Comparison of ENCODE assay signal across 9 cellular contexts in the genomic region with DNA sequence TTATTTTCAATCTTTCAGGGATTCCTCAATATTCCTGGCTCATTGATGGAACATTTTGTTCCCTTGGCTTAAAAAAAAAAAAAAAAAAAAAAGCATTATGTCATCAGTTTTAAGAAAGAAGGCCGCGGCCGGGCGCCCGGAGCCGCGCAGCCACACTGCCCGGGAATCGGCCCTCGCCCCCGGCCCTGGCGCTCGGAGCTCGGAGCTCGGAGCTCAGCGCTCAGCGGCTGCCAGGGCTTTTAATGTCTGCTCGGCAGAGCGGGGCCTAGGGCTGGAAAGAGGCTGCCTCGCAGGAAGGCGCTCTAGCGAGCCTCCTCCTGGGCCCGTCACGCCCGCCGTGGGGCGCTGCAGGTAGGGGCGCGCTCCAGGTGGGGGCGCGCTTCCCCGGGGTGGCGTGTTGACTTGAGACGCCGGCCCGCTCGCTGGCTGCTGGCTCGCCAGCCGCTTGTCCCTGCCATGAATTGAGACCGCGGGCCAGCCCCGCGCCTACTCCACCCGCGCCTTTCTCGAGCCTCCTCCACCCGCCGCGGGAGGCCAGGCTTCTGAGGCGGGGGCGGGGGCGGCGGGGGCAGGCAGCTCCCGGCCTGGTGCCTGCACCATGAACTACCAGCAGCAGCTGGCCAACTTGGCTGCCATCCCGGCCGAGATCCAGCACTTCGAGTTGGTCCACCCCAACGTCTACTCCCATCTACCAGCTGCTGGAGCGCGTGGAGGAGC. TPM values are rescaled to one million over a fixed set of nuclear protein-coding genes. Genes with fewer than 3 reads are reported as not detected.
DNase-seq lines count a peak whose midpoint lies in the region; ATAC-seq and TF ChIP-seq lines count a peak whose summit lies in the region.
"Had no signal": no experiment of that assay in that cellular context is flagged by ENCODE, and none has a peak within 500 bp of the region (broad histone marks: within the 10 kb centered on the region; RNA-seq: fewer than 3 reads in every experiment).

No MANE protein-coding gene starts in this region.

- intact Hi-C loops in A673 (cut with micrococcal nuclease; ENCODE audit: unreplicated experiment): loop anchor here (10.0 kb wide), 1 partner anchor 229 kb away; no protein-coding TSS in a partner anchor

- H3K9me3 Mint-ChIP-seq in progenitor cell of endocrine pancreas (ENCODE audit: low read depth): no peaks in the 10 kb centered on the region

- H3K27me3 Mint-ChIP-seq in progenitor cell of endocrine pancreas: peaks cover 45% of the 10 kb centered on the region

- no peaks in the 10 kb centered on the region for H3K9me3 ChIP-seq in A673 (ENCODE audit: low read depth, low read length, poor library complexity, severe bottlenecking)
- no peaks in the 10 kb centered on the region for H3K9me3 ChIP-seq in cardiac muscle cell (ENCODE audit: low read depth)

- peak; percentile 92 for ATAC-seq in SK-N-SH treated with all-trans-retinoic acid at 6 μM for 48 hours

- CTCF ChIA-PET in A673 (lab: Charles Lee): interaction anchor here (0.5 to 1.3 kb wide), 4 partner anchors 14 to 1534 kb away, joined by 3 to 7 read pairs (median 4); no protein-coding TSS in a partner anchor

- H3K4me3 Mint-ChIP-seq in progenitor cell of endocrine pancreas (ENCODE audit: low read depth): peak overlapping the region; percentile 35
- H3K4me3 Mint-ChIP-seq: activated naive CD8-positive, alpha-beta T cell had no signal

- POLR2A ChIA-PET in A673 (lab: Charles Lee; ENCODE audit: low non-redundant PET): no interaction called here

- H3K36me3 ChIP-seq in A673 (ENCODE audit: insufficient read depth, low read length, poor library complexity, severe bottlenecking): no peaks in the 10 kb centered on the region
- H3K36me3 ChIP-seq in cardiac muscle cell: no peaks in the 10 kb centered on the region

- H3K27ac Mint-ChIP-seq in progenitor cell of endocrine pancreas: no peak overlapping the region
- H3K27ac Mint-ChIP-seq: activated naive CD8-positive, alpha-beta T cell had no signal

- H3K36me3 Mint-ChIP-seq in progenitor cell of endocrine pancreas (ENCODE audit: insufficient read depth): no peaks in the 10 kb centered on the region
- H3K36me3 Mint-ChIP-seq: activated naive CD8-positive, alpha-beta T cell had no signal

- H3K27ac ChIP-seq in A673 (ENCODE audit: low read depth, low read length, poor library complexity, severe bottlenecking) (no peak overlapping the region), cardiac muscle cell (no peak overlapping the region)

- no peaks in the 10 kb centered on the region for H3K4me1 Mint-ChIP-seq in progenitor cell of endocrine pancreas (ENCODE audit: low read depth)

- TF ChIP-seq CTCF in A673 (conservative IDR thresholded peaks at IDR 0.05; ENCODE audit: low read depth, low read length) (peak; percentile 64), HFF-Myc (IDR thresholded peaks at IDR 0.05; ENCODE audit: low read depth, low read length, missing control alignments) (peak; percentile 34), cardiac muscle cell (IDR thresholded peaks at IDR 0.05; ENCODE audit: low read depth, low read length) (peak; percentile 61), progenitor cell of endocrine pancreas (IDR thresholded peaks at IDR 0.05; ENCODE audit: unreplicated experiment) (peak; percentile 76)

- peak; percentile 61 for DNase-seq in A673 (ENCODE audit: low spot score)
- DNase-seq in HFF-Myc (ENCODE audit: extremely low read depth, low read depth): no peak
- peak; percentile 37 to 76 for DNase-seq in cardiac muscle cell (ENCODE audit: low read depth in 1 of 2, low spot score in 1 of 2)
- peak; percentile 76 for DNase-seq in progenitor cell of endocrine pancreas (ENCODE audit: low spot score, unreplicated experiment)
- DNase-seq in Kasumi-1 (lab: John Stamatoyannopoulos, UW): no peak
- no peak for DNase-seq in GM19240 (ENCODE audit: insufficient read length, low spot score)
- no peak for DNase-seq in activated CD8-positive, alpha-beta memory T cell treated with anti-CD3 and anti-CD28 coated beads, Interleukin-2, amount 50 U/mL, for 48 hours

- peaks cover 46% of the 10 kb centered on the region for H3K27me3 ChIP-seq in A673 (replicated peaks; ENCODE audit: insufficient read depth, low read depth, low read length, poor library complexity)
- H3K27me3 ChIP-seq in cardiac muscle cell: peaks cover 9% of the 10 kb centered on the region

- no peaks in the 10 kb centered on the region for H3K4me1 ChIP-seq in A673 (ENCODE audit: insufficient read depth, low read length, poor library complexity, severe bottlenecking)
- no peaks in the 10 kb centered on the region for H3K4me1 ChIP-seq in cardiac muscle cell (ENCODE audit: low read depth)

- no TSS peak for BruUV-seq in A673 (replicated peaks; lab: Mats Ljungman, UMichigan)

- H3K4me3 ChIP-seq in A673 (ENCODE audit: low read depth, low read length, poor library complexity, severe bottlenecking): peak overlapping the region; percentile 28
- H3K4me3 ChIP-seq in HFF-Myc (replicated peaks; ENCODE audit: low read depth, low read length): no peak overlapping the region
- no peak overlapping the region for H3K4me3 ChIP-seq in cardiac muscle cell

TF ChIP-seq in SK-N-SH treated with all-trans-retinoic acid at 6 μM for 48 hours, 23 proteins besides CTCF, POLR2A, EP300 and RAD21 (continues in another document):
- TF ChIP-seq PPARA (CRISPR knock-in tag; IDR thresholded peaks at IDR 0.05; ENCODE audit: borderline replicate concordance) (no peak), RARB (CRISPR knock-in tag; IDR thresholded peaks at IDR 0.05) (no peak), ZFP3 (CRISPR knock-in tag; IDR thresholded peaks at IDR 0.05) (peak; percentile 30; the same call in 1 of the 2 replicates), TOX (CRISPR knock-in tag; IDR thresholded peaks at IDR 0.05; ENCODE audit: borderline replicate concordance) (no peak), CSDC2 (CRISPR knock-in tag; IDR thresholded peaks at IDR 0.05) (no peak)
- TF ChIP-seq, protein P1, sequence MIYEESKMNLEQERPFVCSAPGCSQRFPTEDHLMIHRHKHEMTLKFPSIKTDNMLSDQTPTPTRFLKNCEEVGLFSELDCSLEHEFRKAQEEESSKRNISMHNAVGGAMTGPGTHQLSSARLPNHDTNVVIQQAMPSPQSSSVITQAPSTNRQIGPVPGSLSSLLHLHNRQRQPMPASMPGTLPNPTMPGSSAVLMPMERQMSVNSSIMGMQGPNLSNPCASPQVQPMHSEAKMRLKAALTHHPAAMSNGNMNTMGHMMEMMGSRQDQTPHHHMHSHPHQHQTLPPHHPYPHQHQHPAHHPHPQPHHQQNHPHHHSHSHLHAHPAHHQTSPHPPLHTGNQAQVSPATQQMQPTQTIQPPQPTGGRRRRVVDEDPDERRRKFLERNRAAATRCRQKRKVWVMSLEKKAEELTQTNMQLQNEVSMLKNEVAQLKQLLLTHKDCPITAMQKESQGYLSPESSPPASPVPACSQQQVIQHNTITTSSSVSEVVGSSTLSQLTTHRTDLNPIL (CRISPR knock-in tag; IDR thresholded peaks at IDR 0.05; ENCODE audit: low read depth): no peak
- TF ChIP-seq, protein P2, sequence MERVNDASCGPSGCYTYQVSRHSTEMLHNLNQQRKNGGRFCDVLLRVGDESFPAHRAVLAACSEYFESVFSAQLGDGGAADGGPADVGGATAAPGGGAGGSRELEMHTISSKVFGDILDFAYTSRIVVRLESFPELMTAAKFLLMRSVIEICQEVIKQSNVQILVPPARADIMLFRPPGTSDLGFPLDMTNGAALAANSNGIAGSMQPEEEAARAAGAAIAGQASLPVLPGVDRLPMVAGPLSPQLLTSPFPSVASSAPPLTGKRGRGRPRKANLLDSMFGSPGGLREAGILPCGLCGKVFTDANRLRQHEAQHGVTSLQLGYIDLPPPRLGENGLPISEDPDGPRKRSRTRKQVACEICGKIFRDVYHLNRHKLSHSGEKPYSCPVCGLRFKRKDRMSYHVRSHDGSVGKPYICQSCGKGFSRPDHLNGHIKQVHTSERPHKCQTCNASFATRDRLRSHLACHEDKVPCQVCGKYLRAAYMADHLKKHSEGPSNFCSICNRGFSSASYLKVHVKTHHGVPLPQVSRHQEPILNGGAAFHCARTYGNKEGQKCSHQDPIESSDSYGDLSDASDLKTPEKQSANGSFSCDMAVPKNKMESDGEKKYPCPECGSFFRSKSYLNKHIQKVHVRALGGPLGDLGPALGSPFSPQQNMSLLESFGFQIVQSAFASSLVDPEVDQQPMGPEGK (CRISPR knock-in tag; IDR thresholded peaks at IDR 0.05; ENCODE audit: borderline replicate concordance): no peak
- TF ChIP-seq, protein P3, sequence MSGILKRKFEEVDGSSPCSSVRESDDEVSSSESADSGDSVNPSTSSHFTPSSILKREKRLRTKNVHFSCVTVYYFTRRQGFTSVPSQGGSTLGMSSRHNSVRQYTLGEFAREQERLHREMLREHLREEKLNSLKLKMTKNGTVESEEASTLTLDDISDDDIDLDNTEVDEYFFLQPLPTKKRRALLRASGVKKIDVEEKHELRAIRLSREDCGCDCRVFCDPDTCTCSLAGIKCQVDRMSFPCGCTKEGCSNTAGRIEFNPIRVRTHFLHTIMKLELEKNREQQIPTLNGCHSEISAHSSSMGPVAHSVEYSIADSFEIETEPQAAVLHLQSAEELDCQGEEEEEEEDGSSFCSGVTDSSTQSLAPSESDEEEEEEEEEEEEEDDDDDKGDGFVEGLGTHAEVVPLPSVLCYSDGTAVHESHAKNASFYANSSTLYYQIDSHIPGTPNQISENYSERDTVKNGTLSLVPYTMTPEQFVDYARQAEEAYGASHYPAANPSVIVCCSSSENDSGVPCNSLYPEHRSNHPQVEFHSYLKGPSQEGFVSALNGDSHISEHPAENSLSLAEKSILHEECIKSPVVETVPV (CRISPR knock-in tag; IDR thresholded peaks at IDR 0.05): no peak

RNA-seq across cellular contexts. Expression of gene TDRD5, which starts 5.4 kb away (rescaled TPM):
- total RNA-seq in A673 (2021) (not detected in 2 replicates), cardiac muscle cell (0.21 TPM in 1 of 2 replicates, not detected in the other), progenitor cell of endocrine pancreas (0.12 and 0.18 TPM in 2 replicates)
- not detected in 2 replicates for polyA plus RNA-seq in cardiac muscle cell

RNA-seq across cellular contexts. Expression of gene NPHS2, which starts 10.5 kb away (rescaled TPM):
- total RNA-seq in A673 (2021) (not detected in 2 replicates), cardiac muscle cell (not detected in 2 replicates), progenitor cell of endocrine pancreas (0.18 TPM in 1 of 2 replicates, not detected in the other)
- not detected in 2 replicates for polyA plus RNA-seq in cardiac muscle cell

Comparison
In these comparisons a context has a peak if more than half of its experiments do, and no peak if none do; other contexts are left out.
1. DNase-seq: peak in A673 (single experiment), cardiac muscle cell (2 of 2) and progenitor cell of endocrine pancreas (single experiment); none in HFF-Myc (single experiment), Kasumi-1 (0 of 2), GM19240 (single experiment) and activated CD8-positive, alpha-beta memory T cell treated with anti-CD3 and anti-CD28 coated beads, Interleukin-2, amount 50 U/mL, for 48 hours (single experiment).
2. Peak in every context shown above with its lines, with median percentiles within 50 percentile points of each other: CTCF ChIP-seq.